ENCODE assay signal across 1 cellular context in the genomic region with DNA sequence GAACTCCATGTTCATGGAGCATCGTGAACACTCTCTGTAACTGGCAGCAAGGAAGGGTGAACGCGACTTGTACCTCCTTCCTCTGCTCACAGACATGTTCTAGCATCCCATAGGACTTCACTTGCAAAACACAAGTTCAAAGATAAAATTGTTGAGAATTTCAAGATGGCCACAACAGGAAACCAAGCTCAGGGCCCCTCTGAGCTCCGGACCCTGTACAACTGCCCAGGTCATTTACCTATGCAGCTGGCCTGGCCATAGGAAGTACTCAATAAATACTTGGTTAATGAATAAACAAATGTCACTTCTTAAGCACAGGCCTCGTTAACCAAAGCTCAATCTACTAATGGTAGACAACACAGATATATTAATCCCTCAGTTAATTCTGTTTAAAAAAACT.
TF ChIP-seq lines count a peak whose summit lies in the region.

No MANE protein-coding gene starts in this region.

TF ChIP-seq in GM12878, 131 proteins besides CTCF, POLR2A, EP300 and RAD21:
- no peak for TF ChIP-seq CBX5 (IDR thresholded peaks at IDR 0.05; ENCODE audit: low read depth)
- TF ChIP-seq TARDBP (IDR thresholded peaks at IDR 0.05; ENCODE audit: borderline replicate concordance): no peak
- TF ChIP-seq BHLHE40 (IDR thresholded peaks at IDR 0.05; ENCODE audit: borderline replicate concordance in 1 of 2, low read depth in 2 of 2, low read length in 1 of 2): no peak
- no peak for TF ChIP-seq POU2F2 (IDR thresholded peaks at IDR 0.05; ENCODE audit: borderline replicate concordance, low read depth, low read length)
- no peak for TF ChIP-seq MLLT1 (IDR thresholded peaks at IDR 0.05)
- no peak for TF ChIP-seq NRF1 (conservative IDR thresholded peaks at IDR 0.05; ENCODE audit: low read depth, low read length)
- no peak for TF ChIP-seq IRF4 (IDR thresholded peaks at IDR 0.05; ENCODE audit: low read depth, low read length)
- TF ChIP-seq, protein P1, sequence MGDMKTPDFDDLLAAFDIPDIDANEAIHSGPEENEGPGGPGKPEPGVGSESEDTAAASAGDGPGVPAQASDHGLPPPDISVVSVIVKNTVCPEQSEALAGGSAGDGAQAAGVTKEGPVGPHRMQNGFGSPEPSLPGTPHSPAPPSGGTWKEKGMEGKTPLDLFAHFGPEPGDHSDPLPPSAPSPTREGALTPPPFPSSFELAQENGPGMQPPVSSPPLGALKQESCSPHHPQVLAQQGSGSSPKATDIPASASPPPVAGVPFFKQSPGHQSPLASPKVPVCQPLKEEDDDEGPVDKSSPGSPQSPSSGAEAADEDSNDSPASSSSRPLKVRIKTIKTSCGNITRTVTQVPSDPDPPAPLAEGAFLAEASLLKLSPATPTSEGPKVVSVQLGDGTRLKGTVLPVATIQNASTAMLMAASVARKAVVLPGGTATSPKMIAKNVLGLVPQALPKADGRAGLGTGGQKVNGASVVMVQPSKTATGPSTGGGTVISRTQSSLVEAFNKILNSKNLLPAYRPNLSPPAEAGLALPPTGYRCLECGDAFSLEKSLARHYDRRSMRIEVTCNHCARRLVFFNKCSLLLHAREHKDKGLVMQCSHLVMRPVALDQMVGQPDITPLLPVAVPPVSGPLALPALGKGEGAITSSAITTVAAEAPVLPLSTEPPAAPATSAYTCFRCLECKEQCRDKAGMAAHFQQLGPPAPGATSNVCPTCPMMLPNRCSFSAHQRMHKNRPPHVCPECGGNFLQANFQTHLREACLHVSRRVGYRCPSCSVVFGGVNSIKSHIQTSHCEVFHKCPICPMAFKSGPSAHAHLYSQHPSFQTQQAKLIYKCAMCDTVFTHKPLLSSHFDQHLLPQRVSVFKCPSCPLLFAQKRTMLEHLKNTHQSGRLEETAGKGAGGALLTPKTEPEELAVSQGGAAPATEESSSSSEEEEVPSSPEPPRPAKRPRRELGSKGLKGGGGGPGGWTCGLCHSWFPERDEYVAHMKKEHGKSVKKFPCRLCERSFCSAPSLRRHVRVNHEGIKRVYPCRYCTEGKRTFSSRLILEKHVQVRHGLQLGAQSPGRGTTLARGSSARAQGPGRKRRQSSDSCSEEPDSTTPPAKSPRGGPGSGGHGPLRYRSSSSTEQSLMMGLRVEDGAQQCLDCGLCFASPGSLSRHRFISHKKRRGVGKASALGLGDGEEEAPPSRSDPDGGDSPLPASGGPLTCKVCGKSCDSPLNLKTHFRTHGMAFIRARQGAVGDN (IDR thresholded peaks at IDR 0.05): no peak
- TF ChIP-seq HDGF (IDR thresholded peaks at IDR 0.05): no peak
- no peak for TF ChIP-seq SP1 (IDR thresholded peaks at IDR 0.05; ENCODE audit: low read depth, low read length)
- TF ChIP-seq, protein P2, sequence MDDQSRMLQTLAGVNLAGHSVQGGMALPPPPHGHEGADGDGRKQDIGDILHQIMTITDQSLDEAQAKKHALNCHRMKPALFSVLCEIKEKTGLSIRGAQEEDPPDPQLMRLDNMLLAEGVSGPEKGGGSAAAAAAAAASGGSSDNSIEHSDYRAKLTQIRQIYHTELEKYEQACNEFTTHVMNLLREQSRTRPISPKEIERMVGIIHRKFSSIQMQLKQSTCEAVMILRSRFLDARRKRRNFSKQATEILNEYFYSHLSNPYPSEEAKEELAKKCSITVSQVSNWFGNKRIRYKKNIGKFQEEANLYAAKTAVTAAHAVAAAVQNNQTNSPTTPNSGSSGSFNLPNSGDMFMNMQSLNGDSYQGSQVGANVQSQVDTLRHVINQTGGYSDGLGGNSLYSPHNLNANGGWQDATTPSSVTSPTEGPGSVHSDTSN (IDR thresholded peaks at IDR 0.05; ENCODE audit: insufficient replicate concordance, low read depth, low read length): no peak
- no peak for TF ChIP-seq BACH1 (IDR thresholded peaks at IDR 0.05; ENCODE audit: borderline replicate concordance)
- TF ChIP-seq ZNF24 (IDR thresholded peaks at IDR 0.05): no peak
- TF ChIP-seq ZBTB33 (IDR thresholded peaks at IDR 0.05): no peak
- TF ChIP-seq, protein P3, sequence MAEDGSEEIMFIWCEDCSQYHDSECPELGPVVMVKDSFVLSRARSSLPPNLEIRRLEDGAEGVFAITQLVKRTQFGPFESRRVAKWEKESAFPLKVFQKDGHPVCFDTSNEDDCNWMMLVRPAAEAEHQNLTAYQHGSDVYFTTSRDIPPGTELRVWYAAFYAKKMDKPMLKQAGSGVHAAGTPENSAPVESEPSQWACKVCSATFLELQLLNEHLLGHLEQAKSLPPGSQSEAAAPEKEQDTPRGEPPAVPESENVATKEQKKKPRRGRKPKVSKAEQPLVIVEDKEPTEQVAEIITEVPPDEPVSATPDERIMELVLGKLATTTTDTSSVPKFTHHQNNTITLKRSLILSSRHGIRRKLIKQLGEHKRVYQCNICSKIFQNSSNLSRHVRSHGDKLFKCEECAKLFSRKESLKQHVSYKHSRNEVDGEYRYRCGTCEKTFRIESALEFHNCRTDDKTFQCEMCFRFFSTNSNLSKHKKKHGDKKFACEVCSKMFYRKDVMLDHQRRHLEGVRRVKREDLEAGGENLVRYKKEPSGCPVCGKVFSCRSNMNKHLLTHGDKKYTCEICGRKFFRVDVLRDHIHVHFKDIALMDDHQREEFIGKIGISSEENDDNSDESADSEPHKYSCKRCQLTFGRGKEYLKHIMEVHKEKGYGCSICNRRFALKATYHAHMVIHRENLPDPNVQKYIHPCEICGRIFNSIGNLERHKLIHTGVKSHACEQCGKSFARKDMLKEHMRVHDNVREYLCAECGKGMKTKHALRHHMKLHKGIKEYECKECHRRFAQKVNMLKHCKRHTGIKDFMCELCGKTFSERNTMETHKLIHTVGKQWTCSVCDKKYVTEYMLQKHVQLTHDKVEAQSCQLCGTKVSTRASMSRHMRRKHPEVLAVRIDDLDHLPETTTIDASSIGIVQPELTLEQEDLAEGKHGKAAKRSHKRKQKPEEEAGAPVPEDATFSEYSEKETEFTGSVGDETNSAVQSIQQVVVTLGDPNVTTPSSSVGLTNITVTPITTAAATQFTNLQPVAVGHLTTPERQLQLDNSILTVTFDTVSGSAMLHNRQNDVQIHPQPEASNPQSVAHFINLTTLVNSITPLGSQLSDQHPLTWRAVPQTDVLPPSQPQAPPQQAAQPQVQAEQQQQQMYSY (CRISPR knock-in tag; IDR thresholded peaks at IDR 0.05): no peak
- TF ChIP-seq, protein P4, sequence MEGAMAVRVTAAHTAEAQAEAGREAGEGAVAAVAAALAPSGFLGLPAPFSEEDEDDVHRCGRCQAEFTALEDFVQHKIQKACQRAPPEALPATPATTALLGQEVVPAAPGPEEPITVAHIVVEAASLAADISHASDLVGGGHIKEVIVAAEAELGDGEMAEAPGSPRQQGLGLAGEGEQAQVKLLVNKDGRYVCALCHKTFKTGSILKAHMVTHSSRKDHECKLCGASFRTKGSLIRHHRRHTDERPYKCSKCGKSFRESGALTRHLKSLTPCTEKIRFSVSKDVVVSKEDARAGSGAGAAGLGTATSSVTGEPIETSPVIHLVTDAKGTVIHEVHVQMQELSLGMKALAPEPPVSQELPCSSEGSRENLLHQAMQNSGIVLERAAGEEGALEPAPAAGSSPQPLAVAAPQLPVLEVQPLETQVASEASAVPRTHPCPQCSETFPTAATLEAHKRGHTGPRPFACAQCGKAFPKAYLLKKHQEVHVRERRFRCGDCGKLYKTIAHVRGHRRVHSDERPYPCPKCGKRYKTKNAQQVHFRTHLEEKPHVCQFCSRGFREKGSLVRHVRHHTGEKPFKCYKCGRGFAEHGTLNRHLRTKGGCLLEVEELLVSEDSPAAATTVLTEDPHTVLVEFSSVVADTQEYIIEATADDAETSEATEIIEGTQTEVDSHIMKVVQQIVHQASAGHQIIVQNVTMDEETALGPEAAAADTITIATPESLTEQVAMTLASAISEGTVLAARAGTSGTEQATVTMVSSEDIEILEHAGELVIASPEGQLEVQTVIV (IDR thresholded peaks at IDR 0.05; ENCODE audit: borderline replicate concordance, partially characterized antibody): no peak
- TF ChIP-seq FOS (IDR thresholded peaks at IDR 0.05; ENCODE audit: borderline replicate concordance, extremely low read depth, insufficient read length): no peak
- TF ChIP-seq ZSCAN29 (IDR thresholded peaks at IDR 0.05): no peak
- no peak for TF ChIP-seq EED (IDR thresholded peaks at IDR 0.05; ENCODE audit: low read depth)
